In the genomic region with DNA sequence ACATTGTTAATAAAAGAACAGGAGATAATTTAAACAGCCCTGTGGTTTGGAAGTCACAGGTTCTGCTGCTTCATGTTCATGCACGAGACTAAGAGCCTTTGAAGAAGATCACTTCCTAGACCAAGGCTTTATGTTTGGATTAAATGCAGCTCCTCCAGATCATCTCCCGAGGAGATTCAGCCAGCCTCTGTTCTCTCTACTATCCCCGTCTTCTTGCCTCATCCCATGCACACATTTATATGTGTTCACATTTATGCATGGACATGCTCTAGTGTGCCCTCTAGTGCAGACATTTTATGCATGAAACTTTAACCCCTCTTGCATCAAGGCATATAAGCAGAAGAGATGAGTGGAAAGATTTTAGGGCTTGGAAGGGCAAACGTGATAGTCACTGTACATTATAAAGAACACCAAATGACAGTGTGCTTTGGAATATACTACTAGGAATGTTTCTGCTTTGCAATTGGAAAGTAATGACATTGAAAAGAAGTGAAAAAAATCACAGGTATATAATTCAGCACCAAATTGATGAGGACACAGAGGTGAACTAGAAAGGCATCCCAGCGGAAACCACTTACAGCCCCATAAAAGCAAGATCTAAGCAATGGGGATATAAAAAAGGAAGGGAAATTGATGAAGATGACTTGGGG, we compare ENCODE assay signal across 1 cellular context.
TF ChIP-seq lines count a peak whose summit lies in the region.

No MANE protein-coding gene starts in this region.

TF ChIP-seq in K562, 482 proteins besides CTCF, POLR2A, EP300 and RAD21:
- TF ChIP-seq SUPT5H (IDR thresholded peaks at IDR 0.05), result 0 out of 2 replicates have a peak, but pooled peaks have one; percentile 18
